ENCODE assay signal across 11 cellular contexts in genomic region chr4:1364217-1364616, GRCh38. TPM values are rescaled to one million over a fixed set of nuclear protein-coding genes. Genes with fewer than 3 reads are reported as not detected.
"Had no signal": no experiment of that assay in that cellular context is flagged by ENCODE, and none has a peak within 500 bp of the region (broad histone marks: within the 10 kb centered on the region; RNA-seq: fewer than 3 reads in every experiment).

No MANE protein-coding gene starts in this region.

- H2AFZ ChIP-seq: GM23248 had no signal

- H3K27me3 Mint-ChIP-seq: IgD-negative memory B cell had no signal

- H3K27ac ChIP-seq: GM23248, HL-60 had no signal

- DNase-seq: GM23248, GOT3, H7, HFFc6 had no signal

- H3K9me3 Mint-ChIP-seq: HFFc6, IgD-negative memory B cell had no signal

- H3K4me1 Mint-ChIP-seq: IgD-negative memory B cell had no signal

- H3K4me3 ChIP-seq: GM23248, HAP-1 had no signal

- H3K27ac Mint-ChIP-seq: HFFc6, IgD-negative memory B cell had no signal

- H3K4me3 Mint-ChIP-seq: HFFc6, IgD-negative memory B cell had no signal

- H3K9me3 ChIP-seq: HAP-1 had no signal

- ATAC-seq: HCT116, HepG2 had no signal

- H3K9ac ChIP-seq: GM23248 had no signal

- H3K36me3 ChIP-seq: HAP-1 had no signal

RNA-seq across cellular contexts. Expression of gene NKX1-1, which starts 42.0 kb away (rescaled TPM):
- total RNA-seq: GM23248, H4, H7, HepG2, HFFc6, HT1080 had no signal
- polyA plus RNA-seq: GM23248, HepG2, IgD-negative memory B cell had no signal
